1 cellular context compared by ENCODE assay signal in genomic region chr1:150629115-150629928, GRCh38.
TF ChIP-seq lines count a peak whose summit lies in the region.

Gene ENSA, minus strand, starts transcription at chr1:150629612. Its CDS starts 142 bp downstream, at chr1:150629470.

TF ChIP-seq in HEK293, 187 proteins besides CTCF, POLR2A, EP300 and RAD21 (continued from another document):
- TF ChIP-seq ZNF600 (tag by site-specific recombination; IDR thresholded peaks at IDR 0.05) = peak; percentile 92
- TF ChIP-seq ZNF274 (IDR thresholded peaks at IDR 0.05; ENCODE audit: low read length) = no peak
- no peak for TF ChIP-seq ZNF274 (tag by site-specific recombination; IDR thresholded peaks at IDR 0.05; ENCODE audit: borderline replicate concordance)
- TF ChIP-seq ZNF473 (tag by site-specific recombination; IDR thresholded peaks at IDR 0.05) = no peak
- no peak for TF ChIP-seq ZNF654 (tag by site-specific recombination; IDR thresholded peaks at IDR 0.05; ENCODE audit: low read depth)
- TF ChIP-seq ZNF214 (tag by site-specific recombination; IDR thresholded peaks at IDR 0.05; ENCODE audit: borderline replicate concordance) = no peak
- TF ChIP-seq HIC1 (tag by site-specific recombination; IDR thresholded peaks at IDR 0.05) = no peak
